ENCODE assay signal across 8 cellular contexts in genomic region chr16:84618428-84619102, GRCh38. TPM values are rescaled to one million over a fixed set of nuclear protein-coding genes. Genes with fewer than 3 reads are reported as not detected.
DNase-seq lines count a peak whose midpoint lies in the region; ATAC-seq and TF ChIP-seq lines count a peak whose summit lies in the region.

No MANE protein-coding gene starts in this region.

- H2BK12ac ChIP-seq in neuronal stem cell (ENCODE audit: low read length): no peak overlapping the region

- H3K79me1 ChIP-seq in neuronal stem cell (ENCODE audit: low read depth, low read length): peaks cover 7% of the 10 kb centered on the region

- no peaks in the 10 kb centered on the region for H3K27me3 ChIP-seq in SK-N-SH (ENCODE audit: insufficient read depth)
- H3K27me3 ChIP-seq in esophagus (ENCODE audit: control insufficient read depth in 1 of 2, insufficient read depth in 2 of 2, low read length in 2 of 2): no peaks in the 10 kb centered on the region
- no peaks in the 10 kb centered on the region for H3K27me3 ChIP-seq in neuronal stem cell (ENCODE audit: control insufficient read depth in 3 of 3, insufficient read depth in 3 of 3, low read depth in 1 of 3, low read length in 3 of 3)

- H3F3A ChIP-seq in SK-N-SH (replicated peaks; ENCODE audit: insufficient read depth): peaks cover 14% of the 10 kb centered on the region

- no peaks in the 10 kb centered on the region for H3K9me3 Mint-ChIP-seq in activated naive CD4-positive, alpha-beta T cell treated with anti-CD3 and anti-CD28 coated beads, Interleukin-2, amount 50 U/mL, for 24 hours

- H3K27ac Mint-ChIP-seq in activated naive CD4-positive, alpha-beta T cell treated with anti-CD3 and anti-CD28 coated beads, Interleukin-2, amount 50 U/mL, for 24 hours: peak overlapping the region; percentile 31

- H3K4me2 ChIP-seq in SK-N-SH (peak overlapping the region; percentile 79), neuronal stem cell (ENCODE audit: insufficient read depth, low read length, poor library complexity, severe bottlenecking) (peak overlapping the region; percentile 48)

- no peak overlapping the region for H3K14ac ChIP-seq in neuronal stem cell (ENCODE audit: low read length)

- TF ChIP-seq EP300 in SK-N-SH (IDR thresholded peaks at IDR 0.05; ENCODE audit: borderline replicate concordance in 1 of 2, low read depth in 1 of 2, low read length in 1 of 2): peak in 1 of 2 experiments; percentile 71; a peak in 1 of 4 replicates

- POLR2A ChIA-PET in SK-N-SH (lab: Yijun Ruan, JAX): interaction anchor here (0.6 kb wide), 1 partner anchor 205 kb away, joined by 3 read pairs; no protein-coding TSS in a partner anchor

- TF ChIP-seq RAD21 in SK-N-SH (IDR thresholded peaks at IDR 0.05; ENCODE audit: low read length): no peak

- H3K36me3 Mint-ChIP-seq in activated naive CD4-positive, alpha-beta T cell treated with anti-CD3 and anti-CD28 coated beads, Interleukin-2, amount 50 U/mL, for 24 hours: peaks cover 8% of the 10 kb centered on the region

- H3K79me2 ChIP-seq in SK-N-SH (ENCODE audit: insufficient read depth): peaks cover 42% of the 10 kb centered on the region

- no peak overlapping the region for H3K4ac ChIP-seq in neuronal stem cell (ENCODE audit: low read length)

- no peak overlapping the region for H2BK15ac ChIP-seq in neuronal stem cell (ENCODE audit: low read length)

- H3K9me3 ChIP-seq in SK-N-SH (no peaks in the 10 kb centered on the region), esophagus (ENCODE audit: control insufficient read depth in 2 of 2, insufficient read depth in 1 of 2, low read depth in 1 of 2, low read length in 1 of 2) (no peaks in the 10 kb centered on the region), neuronal stem cell (replicated peaks in 1 of 2; ENCODE audit: control insufficient read depth in 2 of 2, insufficient read depth in 1 of 2, low read depth in 1 of 2, low read length in 2 of 2) (no peaks in the 10 kb centered on the region)

- no peak overlapping the region for H2BK120ac ChIP-seq in neuronal stem cell (ENCODE audit: low read depth, low read length)

- DNase-seq in activated naive CD4-positive, alpha-beta T cell (lab: John Stamatoyannopoulos, UW): no peak
- DNase-seq in SK-N-SH (peak; percentile 63), neuronal stem cell (ENCODE audit: low spot score) (peak; percentile 52), NCI-H1930 (lab: John Stamatoyannopoulos, UW) (no peak)
- DNase-seq in stimulated activated CD4-positive, alpha-beta T cell treated with anti-CD3 and anti-CD28 coated beads, Interleukin-4, amount 100 ng/mL, for 24 hours: no peak

- H4K91ac ChIP-seq in neuronal stem cell (ENCODE audit: low read depth, low read length, poor library complexity): no peak overlapping the region

- H2BK5ac ChIP-seq in neuronal stem cell (ENCODE audit: low read length): no peak overlapping the region

- peaks cover 44% of the 10 kb centered on the region for H3K4me1 Mint-ChIP-seq in activated naive CD4-positive, alpha-beta T cell treated with anti-CD3 and anti-CD28 coated beads, Interleukin-2, amount 50 U/mL, for 24 hours

- peaks cover 33% of the 10 kb centered on the region for H4K20me1 ChIP-seq in SK-N-SH (ENCODE audit: insufficient read depth)

- H3K18ac ChIP-seq in neuronal stem cell (ENCODE audit: low read length): peak overlapping the region; percentile 35

- H2AFZ ChIP-seq in SK-N-SH (ENCODE audit: low read depth): peak overlapping the region; percentile 72
- peak overlapping the region; percentile 67 for H2AFZ ChIP-seq in neuronal stem cell (ENCODE audit: low read length)

- H3K23ac ChIP-seq in neuronal stem cell (ENCODE audit: low read depth, low read length, poor library complexity): no peak overlapping the region

- peaks cover 0 to 13% of the 10 kb centered on the region in 2 experiments for H3K36me3 ChIP-seq in SK-N-SH (replicated peaks in 1 of 2; ENCODE audit: control insufficient read depth in 1 of 2, insufficient read depth in 2 of 2, low read length in 1 of 2)
- no peaks in the 10 kb centered on the region for H3K36me3 ChIP-seq in esophagus (ENCODE audit: control insufficient read depth in 2 of 2, insufficient read depth in 2 of 2, low read length in 1 of 2)
- peaks cover 5 to 33% of the 10 kb centered on the region in 2 donors for H3K36me3 ChIP-seq in neuronal stem cell (replicated peaks in 1 of 2; ENCODE audit: control insufficient read depth in 2 of 2, insufficient read depth in 2 of 2, low read length in 2 of 2)

- H3K27ac ChIP-seq in SK-N-SH (ENCODE audit: low read depth in 2 of 2, low read length in 1 of 2): peak overlapping the region; percentile 7 to 92; a peak in 3 of 4 replicates
- peak overlapping the region; percentile 6 to 56 for H3K27ac ChIP-seq in esophagus (ENCODE audit: low read depth in 2 of 2, low read length in 1 of 2)
- H3K27ac ChIP-seq in neuronal stem cell (replicated peaks; ENCODE audit: low read length): peak overlapping the region; percentile 66

- H3K4me3 ChIP-seq in SK-N-SH (ENCODE audit: low read depth in 2 of 2, low read length in 1 of 2) (peak overlapping the region; percentile 22 to 55; a peak in 3 of 4 replicates), esophagus (ENCODE audit: low read depth in 1 of 2, low read length in 2 of 2) (no peak overlapping the region), neuronal stem cell (ENCODE audit: low read length in 2 of 2) (peak overlapping the region in 1 of 2 donors; percentile 31)

- no peak for TF ChIP-seq CTCF in SK-N-SH (IDR thresholded peaks at IDR 0.05)

- H3K27me3 Mint-ChIP-seq in activated naive CD4-positive, alpha-beta T cell treated with anti-CD3 and anti-CD28 coated beads, Interleukin-2, amount 50 U/mL, for 24 hours: no peaks in the 10 kb centered on the region

- no peak for ATAC-seq in GM19467 (IDR thresholded peaks at IDR 0.05; ENCODE audit: unreplicated experiment)

- CTCF ChIA-PET in SK-N-SH (lab: Yijun Ruan, JAX): interaction anchor here (5.8 to 13.3 kb wide), 2 partner anchors 107 to 109 kb away, joined by 79 to 275 read pairs; no protein-coding TSS in a partner anchor

- H3K9ac ChIP-seq in SK-N-SH (peak overlapping the region; percentile 66; the same call in 1 of the 2 replicates), neuronal stem cell (ENCODE audit: low read depth, low read length, poor library complexity) (no peak overlapping the region)

- peak overlapping the region; percentile 34 for H3K4me3 Mint-ChIP-seq in activated naive CD4-positive, alpha-beta T cell treated with anti-CD3 and anti-CD28 coated beads, Interleukin-2, amount 50 U/mL, for 24 hours

- WGBS in SK-N-SH (ENCODE audit: low lambda C conversion rate): 4% methylated on average over 9 of the region's 9 CpGs
- WGBS in esophagus, 2 donors: 16 to 19% methylated on average over 9 of the region's 9 CpGs
- WGBS in neuronal stem cell (ENCODE audit: extremely low coverage in 2 of 2, insufficient read length in 2 of 2, insufficient replicate concordance in 1 of 2), 2 donors: no CpG with 5 or more reads among the region's 9 CpGs

- H3K4me1 ChIP-seq in SK-N-SH (ENCODE audit: control insufficient read depth in 1 of 2, insufficient read depth in 2 of 2, low read depth in 1 of 2, low read length in 1 of 2) (peaks cover 13 to 24% of the 10 kb centered on the region in 2 experiments; a peak in 3 of 4 replicates), esophagus (ENCODE audit: control insufficient read depth in 2 of 2, insufficient read depth in 2 of 2, low read length in 1 of 2) (no peaks in the 10 kb centered on the region), neuronal stem cell (ENCODE audit: control insufficient read depth in 2 of 2, insufficient read depth in 1 of 2, low read depth in 1 of 2, low read length in 2 of 2) (peaks cover 28 to 35% of the 10 kb centered on the region in 2 donors)

- no peak overlapping the region for H4K8ac ChIP-seq in neuronal stem cell (ENCODE audit: low read depth, low read length)

- H3K9me2 ChIP-seq in SK-N-SH: no peaks in the 10 kb centered on the region

- no peak overlapping the region for H2AK5ac ChIP-seq in neuronal stem cell (ENCODE audit: low read depth, low read length)

TF ChIP-seq in SK-N-SH, 30 proteins besides CTCF, POLR2A, EP300 and RAD21 (continues in another document):
- peak; percentile 72; the same call in 1 of the 2 replicates for TF ChIP-seq SIN3A (IDR thresholded peaks at IDR 0.05; ENCODE audit: borderline replicate concordance, low read depth, low read length)
- TF ChIP-seq GATA2 (CRISPR knock-in tag; IDR thresholded peaks at IDR 0.05): no peak
- no peak for TF ChIP-seq YY1 (IDR thresholded peaks at IDR 0.05; ENCODE audit: low read depth)
- no peak for TF ChIP-seq EZH2phosphoT487 (IDR thresholded peaks at IDR 0.05; ENCODE audit: borderline replicate concordance, low read depth)
- no peak for TF ChIP-seq USF2 (IDR thresholded peaks at IDR 0.05; ENCODE audit: borderline replicate concordance, low read depth, low read length)
- peak; percentile 74 for TF ChIP-seq NFIC (IDR thresholded peaks at IDR 0.05; ENCODE audit: borderline replicate concordance)
- TF ChIP-seq MAX (IDR thresholded peaks at IDR 0.05; ENCODE audit: low read depth): peak; percentile 82
- TF ChIP-seq MXI1 (IDR thresholded peaks at IDR 0.05; ENCODE audit: low read depth, low read length): no peak
- peak; percentile 91 for TF ChIP-seq JUND (IDR thresholded peaks at IDR 0.05)
- TF ChIP-seq GABPA (IDR thresholded peaks at IDR 0.05; ENCODE audit: low read depth): no peak
- no peak for TF ChIP-seq MEF2A (IDR thresholded peaks at IDR 0.05; ENCODE audit: borderline replicate concordance, low read depth)

RNA-seq across cellular contexts. Expression of gene COTL1, which starts 0.7 kb away (rescaled TPM):
- polyA plus RNA-seq in SK-N-SH (2012; rRNA removed) (59.5 and 91.6 TPM in 2 replicates), esophagus (10 to 100 TPM in 1 of 2 donors, 1 to 10 TPM in 1; 7.2 to 16.6 TPM)
- polyA plus RNA-seq in SK-N-SH (2012; cell fraction: cytosol; rRNA removed): 99.1 and 101 TPM in 2 replicates
- polyA plus RNA-seq in SK-N-SH (2012; cell fraction: nucleus; rRNA removed): 72.6 and 94.3 TPM in 2 replicates
- 222 TPM for polyA plus RNA-seq in neuronal stem cell (2013, experiment 1 of 2)
- 221 TPM for polyA plus RNA-seq in neuronal stem cell (2013, experiment 2 of 2)

RNA-seq across cellular contexts. Expression of gene KLHL36, which starts 29.7 kb away (rescaled TPM):
- polyA plus RNA-seq in SK-N-SH (2012; rRNA removed) (39.8 and 43.3 TPM in 2 replicates), esophagus (10 to 100 TPM; 15.9 to 16.1 TPM)
- polyA plus RNA-seq in SK-N-SH (2012; cell fraction: cytosol; rRNA removed): 17.4 and 26.1 TPM in 2 replicates
- polyA plus RNA-seq in SK-N-SH (2012; cell fraction: nucleus; rRNA removed): 94.5 and 97.9 TPM in 2 replicates
- polyA plus RNA-seq in neuronal stem cell (2013, experiment 1 of 2): 7.4 TPM
- polyA plus RNA-seq in neuronal stem cell (2013, experiment 2 of 2): 8.0 TPM

Comparison
In these comparisons a context has a peak if more than half of its experiments do, and no peak if none do; other contexts are left out.
1. DNase-seq: peak in SK-N-SH (single experiment) and neuronal stem cell (single experiment); none in activated naive CD4-positive, alpha-beta T cell (0 of 4), NCI-H1930 (0 of 2) and stimulated activated CD4-positive, alpha-beta T cell treated with anti-CD3 and anti-CD28 coated beads, Interleukin-4, amount 100 ng/mL, for 24 hours (single experiment).
2. H3K4me3 ChIP-seq: peak in SK-N-SH (2 of 2); none in esophagus (0 of 2).
3. Peak in every context shown above with its lines, with median percentiles within 50 percentile points of each other: H3K27ac ChIP-seq.